21 cellular contexts compared by ENCODE assay signal in the genomic region with DNA sequence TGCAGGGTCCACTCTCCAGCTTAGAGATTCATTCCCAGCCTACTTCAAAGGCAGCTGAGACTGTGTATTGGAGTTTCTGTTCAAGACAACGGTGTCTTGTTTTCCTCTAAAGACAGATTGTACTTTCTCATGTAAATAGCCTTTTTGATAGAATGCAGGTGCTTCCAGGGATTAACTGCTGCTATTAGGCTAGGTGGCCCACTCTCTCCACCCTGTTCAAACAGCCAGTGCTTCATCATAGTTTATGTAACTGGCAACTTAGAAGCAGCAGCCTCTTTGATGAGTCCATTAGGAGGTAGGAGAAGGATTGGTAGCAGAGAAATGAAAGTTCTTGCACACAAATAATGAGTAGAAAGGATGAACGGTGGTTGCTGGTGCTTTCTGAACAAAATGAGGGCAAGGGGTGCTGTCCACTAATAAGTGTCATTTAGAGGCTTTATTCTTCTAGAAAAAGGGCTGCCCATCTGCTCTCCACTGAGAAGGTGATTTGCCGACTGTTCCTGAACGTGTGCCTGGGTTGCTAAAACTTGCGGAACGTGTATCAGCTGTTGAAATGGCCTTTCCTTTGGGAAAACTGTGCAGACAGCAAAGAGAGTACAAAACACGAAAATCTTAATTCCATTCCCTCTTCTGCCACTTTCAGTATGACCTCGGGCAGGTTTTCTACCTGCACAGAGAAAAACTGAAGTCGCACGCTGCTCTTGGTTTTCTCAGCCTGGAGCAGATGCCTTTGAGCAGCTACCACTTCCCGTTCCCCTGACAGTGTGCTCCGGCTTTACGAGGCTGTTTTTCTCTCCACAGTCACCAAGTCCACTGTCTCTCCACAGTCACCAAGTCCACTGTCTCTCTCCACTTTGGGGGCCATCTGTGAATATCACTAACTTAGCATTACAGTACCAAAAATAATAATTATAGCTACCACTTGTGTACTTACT.
"Had no signal": no experiment of that assay in that cellular context is flagged by ENCODE, and none has a peak within 500 bp of the region (broad histone marks: within the 10 kb centered on the region; RNA-seq: fewer than 3 reads in every experiment).

No MANE protein-coding gene starts in this region.

- DNase-seq: activated CD4-positive, alpha-beta memory T cell treated with anti-CD3 and anti-CD28 coated beads, Interleukin-2, amount 10 ng/mL, durations not matched to agents 7 days and 5 days; activated CD4-positive, alpha-beta T cell treated with anti-CD3 and anti-CD28 coated beads for 48 hours; activated CD4-positive, CD25-positive, alpha-beta regulatory T cell; activated CD8-positive, alpha-beta memory T cell treated with anti-CD3 and anti-CD28 coated beads, Interleukin-2, amount 10 ng/mL, durations not matched to agents 7 days and 5 days; activated naive CD4-positive, alpha-beta T cell treated with Interleukin-2 at 50 U/mL for 16 hours; activated naive CD8-positive, alpha-beta T cell treated with anti-CD3 and anti-CD28 coated beads, Interleukin-2, amount 10 ng/mL, durations not matched to agents 7 days and 5 days; cortex of kidney; heart right ventricle; mucosa of descending colon; naive B cell; stimulated activated CD4-positive, alpha-beta T cell treated with anti-CD3 and anti-CD28 coated beads, Interleukin-4, amount 100 ng/mL, for 24 hours had no signal

- ATAC-seq: activated CD8-positive, alpha-beta memory T cell treated with anti-CD3 and anti-CD28 coated beads, Interleukin-2, amount 10 ng/mL, durations not matched to agents 7 days and 5 days; gastroesophageal sphincter; heart right ventricle; mucosa of descending colon; sciatic nerve; stimulated activated memory B cell treated with anti-CD40 and anti-IgM and Interleukin-4, amounts not matched to agents 10 μg/mL and 1 μg/mL and 100 μg/mL, for 72 hours had no signal

- H3K4me1 Mint-ChIP-seq: activated CD4-positive, alpha-beta memory T cell treated with anti-CD3 and anti-CD28 coated beads, Interleukin-2, amount 10 ng/mL, durations not matched to agents 7 days and 5 days; central memory CD8-positive, alpha-beta T cell; memory B cell; naive B cell; stimulated activated memory B cell treated with anti-CD40 and anti-IgM and Interleukin-4, amounts not matched to agents 10 μg/mL and 1 μg/mL and 100 μg/mL, for 72 hours had no signal

- H3K27me3 Mint-ChIP-seq: activated CD4-positive, alpha-beta memory T cell treated with anti-CD3 and anti-CD28 coated beads, Interleukin-2, amount 10 ng/mL, durations not matched to agents 7 days and 5 days; brain; central memory CD8-positive, alpha-beta T cell; stimulated activated memory B cell treated with anti-CD40 and anti-IgM and Interleukin-4, amounts not matched to agents 10 μg/mL and 1 μg/mL and 100 μg/mL, for 72 hours had no signal

- H3K36me3 Mint-ChIP-seq: activated CD8-positive, alpha-beta memory T cell treated with anti-CD3 and anti-CD28 coated beads, Interleukin-2, amount 10 ng/mL, durations not matched to agents 7 days and 5 days; activated naive CD8-positive, alpha-beta T cell treated with anti-CD3 and anti-CD28 coated beads, Interleukin-2, amount 10 ng/mL, durations not matched to agents 7 days and 5 days; brain; memory B cell; naive B cell; stimulated activated memory B cell treated with anti-CD40 and anti-IgM and Interleukin-4, amounts not matched to agents 10 μg/mL and 1 μg/mL and 100 μg/mL, for 72 hours had no signal

- H3K27ac Mint-ChIP-seq: activated CD4-positive, alpha-beta memory T cell treated with anti-CD3 and anti-CD28 coated beads, Interleukin-2, amount 10 ng/mL, durations not matched to agents 7 days and 5 days; activated CD8-positive, alpha-beta memory T cell treated with anti-CD3 and anti-CD28 coated beads, Interleukin-2, amount 10 ng/mL, durations not matched to agents 7 days and 5 days; activated naive CD8-positive, alpha-beta T cell treated with anti-CD3 and anti-CD28 coated beads, Interleukin-2, amount 10 ng/mL, durations not matched to agents 7 days and 5 days; activated T-helper 2 cell treated with anti-CD3 and anti-CD28 coated beads, Interferon-gamma antibody, Interleukin-2, Interleukin-4, amounts not matched to agents 10 μg/mL and 5 μg/mL and 100 μg/mL, durations not matched to agents 14 hours and 24 hours and 36 hours; memory B cell; naive B cell; stimulated activated memory B cell treated with anti-CD40 and anti-IgM and Interleukin-4, amounts not matched to agents 10 μg/mL and 1 μg/mL and 100 μg/mL, for 72 hours; T-helper 2 cell treated with Interferon-gamma antibody and Interleukin-4, amounts not matched to agents 5 μg/mL and 100 μg/mL, for 36 hours had no signal

- H3K9me3 ChIP-seq: gastroesophageal sphincter, heart right ventricle, mucosa of descending colon, thoracic aorta had no signal

- H3K27ac ChIP-seq: gastroesophageal sphincter, heart right ventricle, thoracic aorta had no signal

- H3K9me3 Mint-ChIP-seq: activated CD4-positive, alpha-beta memory T cell treated with anti-CD3 and anti-CD28 coated beads, Interleukin-2, amount 10 ng/mL, durations not matched to agents 7 days and 5 days; activated naive CD8-positive, alpha-beta T cell treated with anti-CD3 and anti-CD28 coated beads, Interleukin-2, amount 10 ng/mL, durations not matched to agents 7 days and 5 days; activated T-helper 2 cell treated with anti-CD3 and anti-CD28 coated beads, Interferon-gamma antibody, Interleukin-2, Interleukin-4, amounts not matched to agents 10 μg/mL and 5 μg/mL and 100 μg/mL, durations not matched to agents 14 hours and 24 hours and 36 hours; central memory CD8-positive, alpha-beta T cell; memory B cell; naive B cell; neural crest cell; stimulated activated memory B cell treated with anti-CD40 and anti-IgM and Interleukin-4, amounts not matched to agents 10 μg/mL and 1 μg/mL and 100 μg/mL, for 72 hours; T-helper 2 cell treated with Interferon-gamma antibody and Interleukin-4, amounts not matched to agents 5 μg/mL and 100 μg/mL, for 36 hours had no signal

- H3K4me1 ChIP-seq: gastroesophageal sphincter, heart right ventricle had no signal

- H3K36me3 ChIP-seq: gastroesophageal sphincter, heart right ventricle, thoracic aorta had no signal

- H3K4me3 Mint-ChIP-seq: activated CD4-positive, alpha-beta memory T cell treated with anti-CD3 and anti-CD28 coated beads, Interleukin-2, amount 10 ng/mL, durations not matched to agents 7 days and 5 days; activated CD8-positive, alpha-beta memory T cell treated with anti-CD3 and anti-CD28 coated beads, Interleukin-2, amount 10 ng/mL, durations not matched to agents 7 days and 5 days; activated naive CD8-positive, alpha-beta T cell treated with anti-CD3 and anti-CD28 coated beads, Interleukin-2, amount 10 ng/mL, durations not matched to agents 7 days and 5 days; brain; central memory CD8-positive, alpha-beta T cell; memory B cell; naive B cell; neural crest cell; stimulated activated memory B cell treated with anti-CD40 and anti-IgM and Interleukin-4, amounts not matched to agents 10 μg/mL and 1 μg/mL and 100 μg/mL, for 72 hours; T-helper 2 cell treated with Interferon-gamma antibody and Interleukin-4, amounts not matched to agents 5 μg/mL and 100 μg/mL, for 36 hours had no signal

- H3K27me3 ChIP-seq: gastroesophageal sphincter had no signal

- H3K4me3 ChIP-seq: gastroesophageal sphincter, heart right ventricle, mucosa of descending colon, thoracic aorta had no signal
